In the genomic region with DNA sequence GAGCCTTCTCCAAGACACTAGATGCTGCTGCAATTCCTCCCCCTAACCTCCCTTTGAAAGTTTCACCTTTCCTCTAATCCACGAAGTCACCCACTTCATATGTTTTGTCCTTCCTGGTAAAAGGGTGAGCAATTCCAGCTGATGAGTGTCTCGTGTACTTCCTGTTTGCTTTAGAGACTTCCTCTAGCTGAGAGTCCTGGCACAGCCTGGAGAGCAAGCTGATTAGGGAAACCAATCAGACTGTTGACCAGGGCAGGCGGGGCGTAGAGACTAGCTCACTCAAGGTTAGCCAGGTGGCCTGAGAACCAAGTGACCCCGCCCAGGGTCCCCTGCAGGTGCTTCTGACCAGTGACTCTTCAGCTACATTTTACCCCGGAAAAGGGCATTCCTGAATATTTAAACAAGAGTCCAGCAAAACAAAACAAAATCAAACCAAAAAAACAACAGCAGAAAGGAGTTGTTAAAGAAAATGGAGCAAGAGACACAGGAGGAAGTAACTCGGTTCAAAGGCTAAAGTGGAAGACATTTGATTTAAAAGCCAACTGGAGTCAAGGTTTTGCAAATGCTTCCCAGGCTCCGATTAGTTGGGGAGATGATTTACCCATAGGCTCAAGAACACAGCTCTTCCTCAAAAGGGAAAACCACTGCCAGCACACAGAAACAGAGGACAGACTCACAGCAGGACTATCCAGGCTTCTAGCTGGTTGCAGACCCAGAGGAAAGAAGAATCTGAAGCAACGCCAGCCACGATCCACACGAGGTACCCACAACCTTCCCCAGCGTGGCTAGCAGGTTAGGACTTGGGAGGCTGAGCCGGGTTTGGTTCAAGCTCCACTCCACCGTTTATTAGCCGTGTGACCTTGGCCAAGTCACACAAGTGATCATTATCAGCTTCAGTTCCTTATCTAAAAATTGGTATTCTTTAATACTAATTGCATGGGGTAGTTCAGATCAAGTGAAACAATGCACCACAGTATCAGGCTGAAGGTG, we compare ENCODE assay signal across 1 cellular context.
TF ChIP-seq lines count a peak whose summit lies in the region.

No MANE protein-coding gene starts in this region.

TF ChIP-seq in K562, 482 proteins besides CTCF, POLR2A, EP300 and RAD21 (continued from another document and continues in another):
- TF ChIP-seq, protein P1, sequence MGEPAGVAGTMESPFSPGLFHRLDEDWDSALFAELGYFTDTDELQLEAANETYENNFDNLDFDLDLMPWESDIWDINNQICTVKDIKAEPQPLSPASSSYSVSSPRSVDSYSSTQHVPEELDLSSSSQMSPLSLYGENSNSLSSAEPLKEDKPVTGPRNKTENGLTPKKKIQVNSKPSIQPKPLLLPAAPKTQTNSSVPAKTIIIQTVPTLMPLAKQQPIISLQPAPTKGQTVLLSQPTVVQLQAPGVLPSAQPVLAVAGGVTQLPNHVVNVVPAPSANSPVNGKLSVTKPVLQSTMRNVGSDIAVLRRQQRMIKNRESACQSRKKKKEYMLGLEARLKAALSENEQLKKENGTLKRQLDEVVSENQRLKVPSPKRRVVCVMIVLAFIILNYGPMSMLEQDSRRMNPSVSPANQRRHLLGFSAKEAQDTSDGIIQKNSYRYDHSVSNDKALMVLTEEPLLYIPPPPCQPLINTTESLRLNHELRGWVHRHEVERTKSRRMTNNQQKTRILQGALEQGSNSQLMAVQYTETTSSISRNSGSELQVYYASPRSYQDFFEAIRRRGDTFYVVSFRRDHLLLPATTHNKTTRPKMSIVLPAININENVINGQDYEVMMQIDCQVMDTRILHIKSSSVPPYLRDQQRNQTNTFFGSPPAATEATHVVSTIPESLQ (CRISPR knock-in tag; IDR thresholded peaks at IDR 0.05), result no peak
- TF ChIP-seq GATAD2B (IDR thresholded peaks at IDR 0.05; ENCODE audit: borderline replicate concordance) (no peak), ATF1 (CRISPR knock-in tag; IDR thresholded peaks at IDR 0.05) (no peak), ATF1 (tag; IDR thresholded peaks at IDR 0.05) (no peak), DNMT1 (IDR thresholded peaks at IDR 0.05) (no peak), FOXK2 (conservative IDR thresholded peaks at IDR 0.05 in 1 of 2, IDR thresholded peaks at IDR 0.05 in 1 of 2; ENCODE audit: low read depth in 2 of 2) (0 out of 4 replicates have a peak, but pooled peaks of 1 of the 2 experiments have one; percentile 12), ID3 (CRISPR knock-in tag; IDR thresholded peaks at IDR 0.05) (no peak), ID3 (tag; IDR thresholded peaks at IDR 0.05) (no peak), ZNF197 (CRISPR knock-in tag; IDR thresholded peaks at IDR 0.05; ENCODE audit: low read depth) (no peak), SMAD4 (CRISPR knock-in tag; conservative IDR thresholded peaks at IDR 0.05) (peak; percentile 90), ZNF57 (CRISPR knock-in tag; IDR thresholded peaks at IDR 0.05) (no peak), ARID3A (IDR thresholded peaks at IDR 0.05; ENCODE audit: borderline replicate concordance, low read depth, low read length) (no peak), CHD1 (IDR thresholded peaks at IDR 0.05; ENCODE audit: low read length) (no peak), NCOA1 (IDR thresholded peaks at IDR 0.05; ENCODE audit: low read depth) (no peak), THRAP3 (IDR thresholded peaks at IDR 0.05; ENCODE audit: borderline replicate concordance) (no peak), CHCHD3 (CRISPR knock-in tag; IDR thresholded peaks at IDR 0.05) (no peak), DIDO1 (tag; IDR thresholded peaks at IDR 0.05; ENCODE audit: low read depth) (no peak), PBX2 (CRISPR knock-in tag; IDR thresholded peaks at IDR 0.05; ENCODE audit: low read depth) (no peak), PBX2 (tag; conservative IDR thresholded peaks at IDR 0.05; ENCODE audit: low read depth) (no peak), SNIP1 (IDR thresholded peaks at IDR 0.05; ENCODE audit: low read depth) (no peak), ZNF77 (CRISPR knock-in tag; IDR thresholded peaks at IDR 0.05) (no peak), TCFL5 (CRISPR knock-in tag; conservative IDR thresholded peaks at IDR 0.05) (no peak), FIP1L1 (IDR thresholded peaks at IDR 0.05; ENCODE audit: low read depth, low read length, poor library complexity, severe bottlenecking) (no peak), ZNF133 (CRISPR knock-in tag; IDR thresholded peaks at IDR 0.05) (no peak), CBX8 (IDR thresholded peaks at IDR 0.05; ENCODE audit: borderline replicate concordance, extremely low read depth, low read depth, low read length, poor library complexity, severe bottlenecking) (no peak), MEIS2 (IDR thresholded peaks at IDR 0.05; ENCODE audit: partially characterized antibody) (no peak), E4F1 (CRISPR knock-in tag; IDR thresholded peaks at IDR 0.05; ENCODE audit: borderline replicate concordance) (no peak), HNRNPLL (IDR thresholded peaks at IDR 0.05; ENCODE audit: low read depth, low read length, poor library complexity, severe bottlenecking) (no peak), CEBPB (tag; IDR thresholded peaks at IDR 0.05) (no peak), GABPA (tag; conservative IDR thresholded peaks at IDR 0.05; ENCODE audit: low read depth) (peak; percentile 74), POLR2G (IDR thresholded peaks at IDR 0.05; ENCODE audit: low read depth, low read length) (no peak), TCF7L2 (IDR thresholded peaks at IDR 0.05; ENCODE audit: low read depth, low read length) (no peak), XRCC4 (IDR thresholded peaks at IDR 0.05; ENCODE audit: extremely low read depth, insufficient read depth, insufficient read length) (no peak), PHB2 (IDR thresholded peaks at IDR 0.05; ENCODE audit: low read depth) (no peak), CREB1 (IDR thresholded peaks at IDR 0.05) (no peak), CREB1 (CRISPR knock-in tag; IDR thresholded peaks at IDR 0.05) (no peak), NCOR1 (IDR thresholded peaks at IDR 0.05) (no peak), FOXM1 (IDR thresholded peaks at IDR 0.05; ENCODE audit: low read depth) (no peak), FOXM1 (CRISPR knock-in tag; IDR thresholded peaks at IDR 0.05; ENCODE audit: low read depth) (no peak), THAP12 (CRISPR knock-in tag; IDR thresholded peaks at IDR 0.05) (no peak), TAL1 (IDR thresholded peaks at IDR 0.05) (no peak), NFRKB (IDR thresholded peaks at IDR 0.05; ENCODE audit: low read depth) (no peak), POLR3A (IDR thresholded peaks at IDR 0.05; ENCODE audit: borderline replicate concordance, extremely low read depth, insufficient read depth, insufficient read length) (no peak)
- TF ChIP-seq, protein P2, sequence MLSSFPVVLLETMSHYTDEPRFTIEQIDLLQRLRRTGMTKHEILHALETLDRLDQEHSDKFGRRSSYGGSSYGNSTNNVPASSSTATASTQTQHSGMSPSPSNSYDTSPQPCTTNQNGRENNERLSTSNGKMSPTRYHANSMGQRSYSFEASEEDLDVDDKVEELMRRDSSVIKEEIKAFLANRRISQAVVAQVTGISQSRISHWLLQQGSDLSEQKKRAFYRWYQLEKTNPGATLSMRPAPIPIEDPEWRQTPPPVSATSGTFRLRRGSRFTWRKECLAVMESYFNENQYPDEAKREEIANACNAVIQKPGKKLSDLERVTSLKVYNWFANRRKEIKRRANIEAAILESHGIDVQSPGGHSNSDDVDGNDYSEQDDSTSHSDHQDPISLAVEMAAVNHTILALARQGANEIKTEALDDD (IDR thresholded peaks at IDR 0.05), result peak; percentile 82
- TF ChIP-seq, protein P3, sequence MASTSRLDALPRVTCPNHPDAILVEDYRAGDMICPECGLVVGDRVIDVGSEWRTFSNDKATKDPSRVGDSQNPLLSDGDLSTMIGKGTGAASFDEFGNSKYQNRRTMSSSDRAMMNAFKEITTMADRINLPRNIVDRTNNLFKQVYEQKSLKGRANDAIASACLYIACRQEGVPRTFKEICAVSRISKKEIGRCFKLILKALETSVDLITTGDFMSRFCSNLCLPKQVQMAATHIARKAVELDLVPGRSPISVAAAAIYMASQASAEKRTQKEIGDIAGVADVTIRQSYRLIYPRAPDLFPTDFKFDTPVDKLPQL (IDR thresholded peaks at IDR 0.05; ENCODE audit: extremely low read depth, insufficient read length), result no peak
- TF ChIP-seq, protein P4, sequence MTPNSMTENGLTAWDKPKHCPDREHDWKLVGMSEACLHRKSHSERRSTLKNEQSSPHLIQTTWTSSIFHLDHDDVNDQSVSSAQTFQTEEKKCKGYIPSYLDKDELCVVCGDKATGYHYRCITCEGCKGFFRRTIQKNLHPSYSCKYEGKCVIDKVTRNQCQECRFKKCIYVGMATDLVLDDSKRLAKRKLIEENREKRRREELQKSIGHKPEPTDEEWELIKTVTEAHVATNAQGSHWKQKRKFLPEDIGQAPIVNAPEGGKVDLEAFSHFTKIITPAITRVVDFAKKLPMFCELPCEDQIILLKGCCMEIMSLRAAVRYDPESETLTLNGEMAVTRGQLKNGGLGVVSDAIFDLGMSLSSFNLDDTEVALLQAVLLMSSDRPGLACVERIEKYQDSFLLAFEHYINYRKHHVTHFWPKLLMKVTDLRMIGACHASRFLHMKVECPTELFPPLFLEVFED (CRISPR knock-in tag; conservative IDR thresholded peaks at IDR 0.05), result no peak
- TF ChIP-seq, protein P5, sequence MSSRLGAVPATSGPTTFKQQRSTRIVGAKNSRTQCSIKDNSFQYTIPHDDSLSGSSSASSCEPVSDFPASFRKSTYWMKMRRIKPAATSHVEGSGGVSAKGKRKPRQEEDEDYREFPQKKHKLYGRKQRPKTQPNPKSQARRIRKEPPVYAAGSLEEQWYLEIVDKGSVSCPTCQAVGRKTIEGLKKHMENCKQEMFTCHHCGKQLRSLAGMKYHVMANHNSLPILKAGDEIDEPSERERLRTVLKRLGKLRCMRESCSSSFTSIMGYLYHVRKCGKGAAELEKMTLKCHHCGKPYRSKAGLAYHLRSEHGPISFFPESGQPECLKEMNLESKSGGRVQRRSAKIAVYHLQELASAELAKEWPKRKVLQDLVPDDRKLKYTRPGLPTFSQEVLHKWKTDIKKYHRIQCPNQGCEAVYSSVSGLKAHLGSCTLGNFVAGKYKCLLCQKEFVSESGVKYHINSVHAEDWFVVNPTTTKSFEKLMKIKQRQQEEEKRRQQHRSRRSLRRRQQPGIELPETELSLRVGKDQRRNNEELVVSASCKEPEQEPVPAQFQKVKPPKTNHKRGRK (tag; IDR thresholded peaks at IDR 0.05), result no peak
